ENCODE assay signal across 3 cellular contexts in the genomic region with DNA sequence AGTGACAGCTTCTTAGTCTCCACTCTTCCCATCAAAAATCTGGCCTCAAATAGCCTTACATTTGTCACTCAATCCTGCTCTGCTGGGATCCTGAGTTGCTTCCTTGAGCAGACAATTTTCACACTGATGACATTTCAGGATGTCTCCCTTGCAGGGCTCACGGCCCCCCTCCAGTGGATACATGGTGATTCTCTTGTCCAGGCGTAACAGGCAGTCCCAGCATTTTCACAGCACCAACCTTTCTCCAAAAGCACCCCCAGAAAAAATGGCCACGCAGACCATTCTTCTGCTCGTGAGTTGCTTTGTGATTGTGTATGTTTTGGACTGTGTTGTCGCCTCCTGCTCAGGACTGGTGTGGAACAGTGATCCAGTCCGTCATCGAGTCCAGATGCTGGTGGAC.
TF ChIP-seq lines count a peak whose summit lies in the region.

No MANE protein-coding gene starts in this region.

TF ChIP-seq in SK-N-SH, 30 proteins besides CTCF, POLR2A, EP300 and RAD21 (continued from another document):
- TF ChIP-seq, protein P1, sequence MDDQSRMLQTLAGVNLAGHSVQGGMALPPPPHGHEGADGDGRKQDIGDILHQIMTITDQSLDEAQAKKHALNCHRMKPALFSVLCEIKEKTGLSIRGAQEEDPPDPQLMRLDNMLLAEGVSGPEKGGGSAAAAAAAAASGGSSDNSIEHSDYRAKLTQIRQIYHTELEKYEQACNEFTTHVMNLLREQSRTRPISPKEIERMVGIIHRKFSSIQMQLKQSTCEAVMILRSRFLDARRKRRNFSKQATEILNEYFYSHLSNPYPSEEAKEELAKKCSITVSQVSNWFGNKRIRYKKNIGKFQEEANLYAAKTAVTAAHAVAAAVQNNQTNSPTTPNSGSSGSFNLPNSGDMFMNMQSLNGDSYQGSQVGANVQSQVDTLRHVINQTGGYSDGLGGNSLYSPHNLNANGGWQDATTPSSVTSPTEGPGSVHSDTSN (IDR thresholded peaks at IDR 0.05), result no peak
- TF ChIP-seq USF1 (IDR thresholded peaks at IDR 0.05; ENCODE audit: borderline replicate concordance, low read depth) (no peak), RFX5 (IDR thresholded peaks at IDR 0.05; ENCODE audit: low read length) (no peak), NRF1 (IDR thresholded peaks at IDR 0.05; ENCODE audit: low read depth, low read length) (no peak), JUND (IDR thresholded peaks at IDR 0.05) (no peak), CHD2 (IDR thresholded peaks at IDR 0.05; ENCODE audit: low read length, partially characterized antibody) (no peak), SMC3 (IDR thresholded peaks at IDR 0.05; ENCODE audit: low read depth, low read length) (no peak), FOSL2 (IDR thresholded peaks at IDR 0.05; ENCODE audit: borderline replicate concordance, low read depth) (no peak), MXI1 (IDR thresholded peaks at IDR 0.05; ENCODE audit: low read depth, low read length) (no peak), MEF2A (IDR thresholded peaks at IDR 0.05; ENCODE audit: borderline replicate concordance, low read depth) (no peak), GATA2 (CRISPR knock-in tag; IDR thresholded peaks at IDR 0.05) (no peak), NFIC (IDR thresholded peaks at IDR 0.05; ENCODE audit: borderline replicate concordance) (no peak), POLR2AphosphoS5 (IDR thresholded peaks at IDR 0.05; ENCODE audit: low read depth, low read length) (no peak)
- TF ChIP-seq, protein P2, sequence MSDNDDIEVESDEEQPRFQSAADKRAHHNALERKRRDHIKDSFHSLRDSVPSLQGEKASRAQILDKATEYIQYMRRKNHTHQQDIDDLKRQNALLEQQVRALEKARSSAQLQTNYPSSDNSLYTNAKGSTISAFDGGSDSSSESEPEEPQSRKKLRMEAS (IDR thresholded peaks at IDR 0.05; ENCODE audit: low read depth), result no peak
- TF ChIP-seq, protein P3, sequence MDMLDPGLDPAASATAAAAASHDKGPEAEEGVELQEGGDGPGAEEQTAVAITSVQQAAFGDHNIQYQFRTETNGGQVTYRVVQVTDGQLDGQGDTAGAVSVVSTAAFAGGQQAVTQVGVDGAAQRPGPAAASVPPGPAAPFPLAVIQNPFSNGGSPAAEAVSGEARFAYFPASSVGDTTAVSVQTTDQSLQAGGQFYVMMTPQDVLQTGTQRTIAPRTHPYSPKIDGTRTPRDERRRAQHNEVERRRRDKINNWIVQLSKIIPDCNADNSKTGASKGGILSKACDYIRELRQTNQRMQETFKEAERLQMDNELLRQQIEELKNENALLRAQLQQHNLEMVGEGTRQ (IDR thresholded peaks at IDR 0.05; ENCODE audit: borderline replicate concordance, low read depth, low read length), result no peak
TF ChIP-seq in SK-N-SH: peak in this region for 0.

TF ChIP-seq in SK-N-SH treated with all-trans-retinoic acid at 6 μM for 48 hours, 23 proteins besides CTCF, POLR2A, EP300 and RAD21 (continued from another document):
- TF ChIP-seq, protein P4, sequence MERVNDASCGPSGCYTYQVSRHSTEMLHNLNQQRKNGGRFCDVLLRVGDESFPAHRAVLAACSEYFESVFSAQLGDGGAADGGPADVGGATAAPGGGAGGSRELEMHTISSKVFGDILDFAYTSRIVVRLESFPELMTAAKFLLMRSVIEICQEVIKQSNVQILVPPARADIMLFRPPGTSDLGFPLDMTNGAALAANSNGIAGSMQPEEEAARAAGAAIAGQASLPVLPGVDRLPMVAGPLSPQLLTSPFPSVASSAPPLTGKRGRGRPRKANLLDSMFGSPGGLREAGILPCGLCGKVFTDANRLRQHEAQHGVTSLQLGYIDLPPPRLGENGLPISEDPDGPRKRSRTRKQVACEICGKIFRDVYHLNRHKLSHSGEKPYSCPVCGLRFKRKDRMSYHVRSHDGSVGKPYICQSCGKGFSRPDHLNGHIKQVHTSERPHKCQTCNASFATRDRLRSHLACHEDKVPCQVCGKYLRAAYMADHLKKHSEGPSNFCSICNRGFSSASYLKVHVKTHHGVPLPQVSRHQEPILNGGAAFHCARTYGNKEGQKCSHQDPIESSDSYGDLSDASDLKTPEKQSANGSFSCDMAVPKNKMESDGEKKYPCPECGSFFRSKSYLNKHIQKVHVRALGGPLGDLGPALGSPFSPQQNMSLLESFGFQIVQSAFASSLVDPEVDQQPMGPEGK (CRISPR knock-in tag; IDR thresholded peaks at IDR 0.05; ENCODE audit: borderline replicate concordance), result no peak
- TF ChIP-seq ARNTL (CRISPR knock-in tag; IDR thresholded peaks at IDR 0.05; ENCODE audit: borderline replicate concordance, low read depth) (no peak), ZFP3 (CRISPR knock-in tag; IDR thresholded peaks at IDR 0.05) (no peak), ZNF70 (CRISPR knock-in tag; IDR thresholded peaks at IDR 0.05) (no peak), TCF4 (CRISPR knock-in tag; IDR thresholded peaks at IDR 0.05; ENCODE audit: borderline replicate concordance) (no peak)

TF ChIP-seq in WTC11, 78 proteins besides CTCF, POLR2A, EP300 and RAD21 (continued from another document):
- TF ChIP-seq GRHL2 (CRISPR knock-in tag; IDR thresholded peaks at IDR 0.05; ENCODE audit: insufficient replicate concordance, severe bottlenecking) (no peak), E2F4 (CRISPR knock-in tag; IDR thresholded peaks at IDR 0.05; ENCODE audit: borderline replicate concordance, low read depth) (no peak), PRDM15 (CRISPR knock-in tag; IDR thresholded peaks at IDR 0.05) (no peak), AR (CRISPR knock-in tag; IDR thresholded peaks at IDR 0.05) (no peak), CREM (CRISPR knock-in tag; IDR thresholded peaks at IDR 0.05) (no peak), ATF1 (CRISPR knock-in tag; IDR thresholded peaks at IDR 0.05) (no peak), FOXP1 (CRISPR knock-in tag; IDR thresholded peaks at IDR 0.05; ENCODE audit: borderline replicate concordance) (no peak), NR2C2 (CRISPR knock-in tag; IDR thresholded peaks at IDR 0.05) (no peak)
- TF ChIP-seq, protein P5, sequence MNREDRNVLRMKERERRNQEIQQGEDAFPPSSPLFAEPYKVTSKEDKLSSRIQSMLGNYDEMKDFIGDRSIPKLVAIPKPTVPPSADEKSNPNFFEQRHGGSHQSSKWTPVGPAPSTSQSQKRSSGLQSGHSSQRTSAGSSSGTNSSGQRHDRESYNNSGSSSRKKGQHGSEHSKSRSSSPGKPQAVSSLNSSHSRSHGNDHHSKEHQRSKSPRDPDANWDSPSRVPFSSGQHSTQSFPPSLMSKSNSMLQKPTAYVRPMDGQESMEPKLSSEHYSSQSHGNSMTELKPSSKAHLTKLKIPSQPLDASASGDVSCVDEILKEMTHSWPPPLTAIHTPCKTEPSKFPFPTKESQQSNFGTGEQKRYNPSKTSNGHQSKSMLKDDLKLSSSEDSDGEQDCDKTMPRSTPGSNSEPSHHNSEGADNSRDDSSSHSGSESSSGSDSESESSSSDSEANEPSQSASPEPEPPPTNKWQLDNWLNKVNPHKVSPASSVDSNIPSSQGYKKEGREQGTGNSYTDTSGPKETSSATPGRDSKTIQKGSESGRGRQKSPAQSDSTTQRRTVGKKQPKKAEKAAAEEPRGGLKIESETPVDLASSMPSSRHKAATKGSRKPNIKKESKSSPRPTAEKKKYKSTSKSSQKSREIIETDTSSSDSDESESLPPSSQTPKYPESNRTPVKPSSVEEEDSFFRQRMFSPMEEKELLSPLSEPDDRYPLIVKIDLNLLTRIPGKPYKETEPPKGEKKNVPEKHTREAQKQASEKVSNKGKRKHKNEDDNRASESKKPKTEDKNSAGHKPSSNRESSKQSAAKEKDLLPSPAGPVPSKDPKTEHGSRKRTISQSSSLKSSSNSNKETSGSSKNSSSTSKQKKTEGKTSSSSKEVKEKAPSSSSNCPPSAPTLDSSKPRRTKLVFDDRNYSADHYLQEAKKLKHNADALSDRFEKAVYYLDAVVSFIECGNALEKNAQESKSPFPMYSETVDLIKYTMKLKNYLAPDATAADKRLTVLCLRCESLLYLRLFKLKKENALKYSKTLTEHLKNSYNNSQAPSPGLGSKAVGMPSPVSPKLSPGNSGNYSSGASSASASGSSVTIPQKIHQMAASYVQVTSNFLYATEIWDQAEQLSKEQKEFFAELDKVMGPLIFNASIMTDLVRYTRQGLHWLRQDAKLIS (CRISPR knock-in tag; IDR thresholded peaks at IDR 0.05; ENCODE audit: borderline replicate concordance), result no peak
- TF ChIP-seq, protein P6, sequence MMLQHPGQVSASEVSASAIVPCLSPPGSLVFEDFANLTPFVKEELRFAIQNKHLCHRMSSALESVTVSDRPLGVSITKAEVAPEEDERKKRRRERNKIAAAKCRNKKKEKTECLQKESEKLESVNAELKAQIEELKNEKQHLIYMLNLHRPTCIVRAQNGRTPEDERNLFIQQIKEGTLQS (CRISPR knock-in tag; conservative IDR thresholded peaks at IDR 0.05), result no peak
TF ChIP-seq in WTC11: peak in this region for 0.
